1 cellular context compared by ENCODE assay signal in the genomic region with DNA sequence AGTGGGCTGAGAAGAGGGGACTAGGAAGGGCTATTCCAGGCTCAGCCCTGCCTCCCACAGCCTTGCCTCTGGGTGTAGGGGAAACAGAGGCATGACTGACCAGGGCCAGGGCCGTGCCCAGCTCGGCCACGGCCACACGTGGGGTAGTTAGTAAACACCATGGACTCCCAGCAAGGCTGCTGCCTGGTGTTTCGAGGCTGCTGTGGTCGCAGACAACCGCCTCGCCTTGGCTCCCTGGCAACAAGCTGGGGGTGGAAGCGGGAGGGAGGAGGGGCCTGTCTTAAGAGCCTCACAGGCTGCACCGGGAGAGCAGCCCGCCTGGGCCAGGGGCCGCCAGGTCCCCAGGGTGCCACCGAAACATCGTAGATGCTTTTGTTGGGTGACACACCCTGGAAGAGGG.
TF ChIP-seq lines count a peak whose summit lies in the region.

No MANE protein-coding gene starts in this region.

TF ChIP-seq in K562, 482 proteins besides CTCF, POLR2A, EP300 and RAD21:
- TF ChIP-seq MYNN (IDR thresholded peaks at IDR 0.05) (no peak), MYNN (CRISPR knock-in tag; IDR thresholded peaks at IDR 0.05) (no peak), RBM22 (IDR thresholded peaks at IDR 0.05; ENCODE audit: low read depth, low read length, poor library complexity, severe bottlenecking) (peak; percentile 24)
